ENCODE assay signal across 17 cellular contexts in genomic region chr11:11432621-11433319, GRCh38.
DNase-seq lines count a peak whose midpoint lies in the region; ATAC-seq and TF ChIP-seq lines count a peak whose summit lies in the region.
"Had no signal": no experiment of that assay in that cellular context is flagged by ENCODE, and none has a peak within 500 bp of the region (broad histone marks: within the 10 kb centered on the region; RNA-seq: fewer than 3 reads in every experiment).

No MANE protein-coding gene starts in this region.

- no peaks in the 10 kb centered on the region for H3K27me3 Mint-ChIP-seq in osteocyte (ENCODE audit: unreplicated experiment)
- H3K27me3 Mint-ChIP-seq: B cell; CD4-positive, alpha-beta T cell had no signal

- H3K27ac ChIP-seq in RWPE2 (ENCODE audit: poor library complexity, severe bottlenecking), result peak overlapping the region; percentile 9
- H3K27ac ChIP-seq: GM23248 had no signal

- H3K27ac Mint-ChIP-seq in osteocyte (ENCODE audit: unreplicated experiment), result no peak overlapping the region
- H3K27ac Mint-ChIP-seq: B cell; CD4-positive, alpha-beta T cell had no signal

- H3K4me3 Mint-ChIP-seq in osteocyte (ENCODE audit: unreplicated experiment), result no peak overlapping the region
- H3K4me3 Mint-ChIP-seq: B cell; CD4-positive, alpha-beta T cell had no signal

- no peaks in the 10 kb centered on the region for H3K9me3 Mint-ChIP-seq in osteocyte (ENCODE audit: unreplicated experiment)
- H3K9me3 Mint-ChIP-seq: CD4-positive, alpha-beta T cell had no signal

- DNase-seq in HPDE6-E6E7 (ENCODE audit: extremely low spot score), result peak; percentile 40
- DNase-seq in RWPE2 (ENCODE audit: low spot score), result no peak
- peak; percentile 16 for DNase-seq in myocyte (ENCODE audit: low read depth)
- no peak for DNase-seq in MV-4-11 (lab: John Stamatoyannopoulos, UW)
- no peak for DNase-seq in osteocyte (ENCODE audit: extremely low spot score, unreplicated experiment)
- DNase-seq in DMS79 (lab: John Stamatoyannopoulos, UW), result no peak
- DNase-seq: ACHN; C1 segment of cervical spinal cord; Calu3; CD4-positive, alpha-beta T cell; DMS 273 treated with DMSO at 0.1 percent for 48 hours; GM23248 had no signal

- H3K4me1 ChIP-seq in RWPE2 (ENCODE audit: insufficient read depth, poor library complexity, severe bottlenecking), result peaks cover 6% of the 10 kb centered on the region

- H3K9me3 ChIP-seq in RWPE2 (ENCODE audit: severe bottlenecking), result no peaks in the 10 kb centered on the region

- H3K36me3 Mint-ChIP-seq in osteocyte (ENCODE audit: unreplicated experiment), result peaks cover 18% of the 10 kb centered on the region

- no peaks in the 10 kb centered on the region for H3K27me3 ChIP-seq in RWPE2 (ENCODE audit: insufficient read depth, poor library complexity, severe bottlenecking)

- ATAC-seq in RWPE2 (ENCODE audit: low read depth), result peak; percentile 86
- ATAC-seq in esophagus mucosa, result peak; percentile 72
- ATAC-seq in HG02938 (IDR thresholded peaks at IDR 0.05; ENCODE audit: unreplicated experiment), result no peak
- ATAC-seq: GM12878, HCT116 had no signal

- H3K4me1 Mint-ChIP-seq in osteocyte (ENCODE audit: unreplicated experiment), result peaks cover 12% of the 10 kb centered on the region
- H3K4me1 Mint-ChIP-seq: B cell had no signal

- no peak for TF ChIP-seq CTCF in RWPE2 (IDR thresholded peaks at IDR 0.05; ENCODE audit: poor library complexity, severe bottlenecking)
- no peak for TF ChIP-seq CTCF in osteocyte (IDR thresholded peaks at IDR 0.05)

- no peak overlapping the region for H3K4me3 ChIP-seq in RWPE2 (ENCODE audit: severe bottlenecking)
- H3K4me3 ChIP-seq: GM12878, GM23248 had no signal

- H3K36me3 ChIP-seq in RWPE2 (ENCODE audit: low read depth), result no peaks in the 10 kb centered on the region; the same call in 1 of the 2 replicates

Comparison
In these comparisons a context has a peak if more than half of its experiments do, and no peak if none do; other contexts are left out.
1. DNase-seq: peak in HPDE6-E6E7 (single experiment) and myocyte (single experiment); none in RWPE2 (single experiment), MV-4-11 (single experiment), osteocyte (single experiment) and DMS79 (single experiment).